ENCODE assay signal across 7 cellular contexts in the genomic region with DNA sequence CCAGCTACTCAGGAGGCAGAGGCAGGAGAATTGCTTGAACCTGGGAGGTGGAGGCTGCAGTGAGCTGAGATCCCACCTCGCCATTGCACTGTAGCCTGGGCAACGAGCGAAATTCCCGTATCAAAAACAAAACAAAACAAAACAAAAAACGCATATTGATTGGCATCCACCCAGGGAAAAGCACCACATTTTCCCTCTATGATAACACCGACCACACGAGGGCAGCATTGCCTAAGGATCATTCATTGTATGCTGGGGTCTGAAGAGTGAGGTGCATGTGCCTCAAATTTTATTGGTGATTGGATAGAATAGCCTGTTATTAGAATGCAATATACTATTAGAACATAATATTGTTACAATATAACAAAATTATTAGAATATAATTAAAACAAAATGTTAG.
DNase-seq lines count a peak whose midpoint lies in the region; ATAC-seq and TF ChIP-seq lines count a peak whose summit lies in the region.

No MANE protein-coding gene starts in this region.

- H3K4me1 ChIP-seq in OCI-LY7 (ENCODE audit: insufficient read depth, low read length, poor library complexity, severe bottlenecking) (peaks cover 14% of the 10 kb centered on the region), neural progenitor cell (no peaks in the 10 kb centered on the region)

- no peak overlapping the region for H3K9ac ChIP-seq in neural progenitor cell

- no peaks in the 10 kb centered on the region for H3K9me3 Mint-ChIP-seq in neural progenitor cell

- H3K27me3 ChIP-seq in neural progenitor cell = no peaks in the 10 kb centered on the region

- H3K4me3 Mint-ChIP-seq in neural progenitor cell = no peak overlapping the region

- H3K79me2 ChIP-seq in OCI-LY7 (ENCODE audit: insufficient read depth, low read depth, low read length) (no peaks in the 10 kb centered on the region), neural progenitor cell (ENCODE audit: low read depth) (no peaks in the 10 kb centered on the region)

- H3K27me3 Mint-ChIP-seq in neural progenitor cell (ENCODE audit: insufficient read depth, low read depth) = no peaks in the 10 kb centered on the region

- H3K9me3 ChIP-seq in OCI-LY7 (ENCODE audit: low read length) (no peaks in the 10 kb centered on the region), neural progenitor cell (ENCODE audit: low read depth) (no peaks in the 10 kb centered on the region)

- H3K36me3 ChIP-seq in OCI-LY7 (ENCODE audit: insufficient read depth, low read length) = peaks cover 19% of the 10 kb centered on the region
- no peaks in the 10 kb centered on the region for H3K36me3 ChIP-seq in neural progenitor cell

- TSS peak; percentile 19 for BruUV-seq in OCI-LY7 (replicated peaks; lab: Mats Ljungman, UMichigan)

- CTCF ChIA-PET in OCI-LY7 (lab: Charles Lee; ENCODE audit: unreplicated experiment) = interaction anchor here (1.4 kb wide), 1 partner anchor 9 kb away, joined by 4 read pairs; no protein-coding TSS in a partner anchor

- DNase-seq in OCI-LY7 (ENCODE audit: low spot score) (peak; percentile 46), epidermal melanocyte (ENCODE audit: insufficient read length, low spot score) (peak; percentile 55), NOMO-1 (lab: John Stamatoyannopoulos, UW; ENCODE audit: unreplicated experiment in 2 of 2) (no peak), neural progenitor cell (ENCODE audit: low spot score) (no peak)
- peak; percentile 10 to 23 (median 11) for DNase-seq in stimulated activated CD4-positive, alpha-beta T cell treated with anti-CD3 and anti-CD28 coated beads, TNF-alpha, amount 100 ng/mL, for 4 hours (ENCODE audit: low read depth in 3 of 3)

- H3K4me3 ChIP-seq in OCI-LY7 (ENCODE audit: low read depth, low read length, poor library complexity, severe bottlenecking) = no peak overlapping the region
- no peak overlapping the region for H3K4me3 ChIP-seq in neural progenitor cell

- H3K4me1 Mint-ChIP-seq in neural progenitor cell = no peaks in the 10 kb centered on the region

- H3F3A ChIP-seq in neural progenitor cell (ENCODE audit: low read depth) = no peaks in the 10 kb centered on the region

- H3K36me3 Mint-ChIP-seq in neural progenitor cell = no peaks in the 10 kb centered on the region

- no peaks in the 10 kb centered on the region for H4K20me1 ChIP-seq in OCI-LY7 (ENCODE audit: insufficient read depth, low read length)
- no peaks in the 10 kb centered on the region for H4K20me1 ChIP-seq in neural progenitor cell (ENCODE audit: low read depth)

- H3K27ac ChIP-seq in OCI-LY7 (ENCODE audit: low read depth, low read length, poor library complexity, severe bottlenecking) (no peak overlapping the region), neural progenitor cell (no peak overlapping the region)

- H3K4me2 ChIP-seq in OCI-LY7 (ENCODE audit: low read length) (0 out of 2 replicates have a peak overlapping the region, but pooled peaks have one; percentile 20), neural progenitor cell (no peak overlapping the region)

- H2AFZ ChIP-seq in OCI-LY7 (ENCODE audit: low read length) (no peak overlapping the region), neural progenitor cell (replicated peaks) (no peak overlapping the region)

- POLR2A ChIA-PET in OCI-LY7 (lab: Charles Lee) = interaction anchor here (1.3 kb wide), 1 partner anchor 54 kb away, joined by 3 read pairs; no protein-coding TSS in a partner anchor

- ATAC-seq in GM18519 (IDR thresholded peaks at IDR 0.05; ENCODE audit: low FRiP score, unreplicated experiment) = peak; percentile 44
- no peak for ATAC-seq in GM19395 (IDR thresholded peaks at IDR 0.05; ENCODE audit: unreplicated experiment)

- H3K9me2 ChIP-seq in OCI-LY7 (ENCODE audit: insufficient read depth, low read length) = no peaks in the 10 kb centered on the region

- TF ChIP-seq CTCF in OCI-LY7 (conservative IDR thresholded peaks at IDR 0.05; ENCODE audit: low read length) (peak; percentile 75), neural progenitor cell (IDR thresholded peaks at IDR 0.05) (no peak)

- intact Hi-C loops in OCI-LY7 (cut with micrococcal nuclease; ENCODE audit: unreplicated experiment) = loop anchor here (1.0 to 5.0 kb wide), 2 partner anchors 72 to 303 kb away; no protein-coding TSS in a partner anchor

- no peak overlapping the region for H3K27ac Mint-ChIP-seq in neural progenitor cell

Comparison
In these comparisons a context has a peak if more than half of its experiments do, and no peak if none do; other contexts are left out.
1. DNase-seq: peak in OCI-LY7 (single experiment), epidermal melanocyte (single experiment) and stimulated activated CD4-positive, alpha-beta T cell treated with anti-CD3 and anti-CD28 coated beads, TNF-alpha, amount 100 ng/mL, for 4 hours (3 of 3); none in NOMO-1 (0 of 2) and neural progenitor cell (single experiment).